8 cellular contexts compared by ENCODE assay signal in genomic region chr1:1057769-1058087, GRCh38. TPM values are rescaled to one million over a fixed set of nuclear protein-coding genes. Genes with fewer than 3 reads are reported as not detected.
"Had no signal": no experiment of that assay in that cellular context is flagged by ENCODE, and none has a peak within 500 bp of the region (broad histone marks: within the 10 kb centered on the region; RNA-seq: fewer than 3 reads in every experiment).

No MANE protein-coding gene starts in this region.

RNA-seq across cellular contexts. Expression of gene RNF223, which starts 16.4 kb away (rescaled TPM):
- total RNA-seq: activated CD4-positive, alpha-beta memory T cell treated with anti-CD3 and anti-CD28 coated beads for 36 hours; cerebellum; fibroblast of lung; left ventricle myocardium superior; sigmoid colon; SK-MEL-5; spleen; thyroid gland had no signal
- polyA plus RNA-seq: fibroblast of lung, spleen had no signal
